In the genomic region with DNA sequence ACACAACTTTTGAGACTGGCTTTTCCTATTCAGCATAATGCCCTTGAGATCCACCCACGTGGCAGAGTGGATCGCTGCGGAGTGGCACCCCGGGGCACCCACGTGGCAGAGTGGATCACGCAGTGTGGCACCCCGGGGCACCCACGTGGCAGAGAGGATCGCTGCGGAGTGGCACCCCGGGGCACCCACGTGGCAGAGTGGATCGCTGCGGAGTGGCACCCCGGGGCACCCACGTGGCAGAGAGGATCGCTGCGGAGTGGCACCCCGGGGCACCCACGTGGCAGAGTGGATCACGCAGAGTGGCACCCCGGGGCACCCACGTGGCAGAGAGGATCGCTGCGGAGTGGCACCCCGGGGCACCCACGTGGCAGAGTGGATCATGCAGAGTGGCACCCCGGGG, we compare ENCODE assay signal across 7 cellular contexts. TPM values are rescaled to one million over a fixed set of nuclear protein-coding genes. Genes with fewer than 3 reads are reported as not detected.
DNase-seq lines count a peak whose midpoint lies in the region; ATAC-seq, FAIRE-seq and TF ChIP-seq lines count a peak whose summit lies in the region.
"Not testable (repeated sequence)": the region's sequence is repeated elsewhere in the genome, so short reads cannot be mapped to it uniquely, and the experiment has no call there.

No MANE protein-coding gene starts in this region.

- H3K23ac ChIP-seq in mesenchymal stem cell (ENCODE audit: low read length in 2 of 2), result not testable (repeated sequence)

- BruUV-seq in PC-9 (replicated peaks; lab: Mats Ljungman, UMichigan); K562 (replicated peaks; lab: Mats Ljungman, UMichigan): not testable (repeated sequence)

- H3K27ac ChIP-seq in A549 (peak overlapping the region in 1 of 2 experiments; percentile 99; a peak in 2 of 6 replicates), mesenchymal stem cell (ENCODE audit: low read length, poor library complexity, severe bottlenecking) (peak overlapping the region; percentile 68)
- not testable (repeated sequence) for H3K27ac ChIP-seq in PC-9; K562 (ENCODE audit: extremely low read depth, low read depth, low read length)

- not testable (repeated sequence) for TF ChIP-seq EP300 in A549 (IDR thresholded peaks at IDR 0.05); K562 (IDR thresholded peaks at IDR 0.05; ENCODE audit: low read length)

- H3K4me3 Mint-ChIP-seq in activated CD4-positive, alpha-beta memory T cell treated with anti-CD3 and anti-CD28 coated beads for 36 hours; stimulated activated naive CD8-positive, alpha-beta T cell treated with anti-CD3 and anti-CD28 coated beads, Interleukin-15, Interleukin-2, amounts not matched to agents 100 ng/mL and 50 ng/mL, for 24 hours: not testable (repeated sequence)

- H2BK5ac ChIP-seq in mesenchymal stem cell (ENCODE audit: low read depth, low read length, poor library complexity, severe bottlenecking), result not testable (repeated sequence)

- not testable (repeated sequence) for H4K91ac ChIP-seq in mesenchymal stem cell (ENCODE audit: low read length)

- H3K27me3 Mint-ChIP-seq in activated CD4-positive, alpha-beta memory T cell treated with anti-CD3 and anti-CD28 coated beads for 36 hours; stimulated activated naive CD8-positive, alpha-beta T cell treated with anti-CD3 and anti-CD28 coated beads, Interleukin-15, Interleukin-2, amounts not matched to agents 100 ng/mL and 50 ng/mL, for 24 hours: not testable (repeated sequence)

- not testable (repeated sequence) for H3K4me1 ChIP-seq in A549
- H3K4me1 ChIP-seq in PC-9 (replicated peaks; ENCODE audit: insufficient read depth) (peaks cover 12% of the 10 kb centered on the region), K562 (replicated peaks in 1 of 2; ENCODE audit: control insufficient read depth in 2 of 2, insufficient read depth in 2 of 2, low read length in 2 of 2) (peaks cover 13 to 43% of the 10 kb centered on the region in 2 experiments; a peak in 4 of 5 replicates), mesenchymal stem cell (ENCODE audit: control insufficient read depth, insufficient read depth, low read depth, low read length) (peaks cover 11% of the 10 kb centered on the region)

- H3K9me2 ChIP-seq in PC-9 (ENCODE audit: insufficient read depth), result not testable (repeated sequence)

- H2AK5ac ChIP-seq in mesenchymal stem cell (ENCODE audit: low read length, severe bottlenecking), result not testable (repeated sequence)

- intact Hi-C loops in PC-9 (cut with micrococcal nuclease; ENCODE audit: unreplicated experiment); activated CD4-positive, alpha-beta memory T cell treated with anti-CD3 and anti-CD28 coated beads for 36 hours (cut with micrococcal nuclease); K562 (cut with micrococcal nuclease); left ventricle myocardium superior (cut with micrococcal nuclease): not testable (repeated sequence)

- H3F3A ChIP-seq in PC-9 (ENCODE audit: insufficient read depth, low read depth), result peaks cover 38% of the 10 kb centered on the region

- CTCF ChIA-PET in A549 (lab: Yijun Ruan, JAX); PC-9 (lab: Charles Lee); activated CD4-positive, alpha-beta memory T cell treated with anti-CD3 and anti-CD28 coated beads for 36 hours (lab: Charles Lee); K562 (lab: Yijun Ruan, JAX; ENCODE audit: low intra/inter-chr PET ratio): not testable (repeated sequence)

- H3K9me3 ChIP-seq in A549; PC-9 (ENCODE audit: insufficient read depth, low read depth); K562 (replicated peaks; ENCODE audit: control insufficient read depth, insufficient read depth, low read depth, low read length); mesenchymal stem cell (ENCODE audit: control insufficient read depth, low read length): not testable (repeated sequence)

- ATAC-seq in A549, K562, left ventricle myocardium superior: not testable (repeated sequence)

- FAIRE-seq in A549 (lab: Jason Lieb, UNC); K562 (lab: Jason Lieb, UNC): not testable (repeated sequence)

- not testable (repeated sequence) for H3K9ac ChIP-seq in K562 (ENCODE audit: insufficient read depth in 1 of 2, low read depth in 2 of 2, low read length in 2 of 2); mesenchymal stem cell (ENCODE audit: low read length)

- WGBS in A549 (ENCODE audit: missing lambda C conversion rate), result 82% methylated on average over 28 of the region's 28 CpGs
- WGBS in K562 (ENCODE audit: insufficient coverage, low coverage, missing lambda C conversion rate), result 86% methylated on average over 20 of the region's 28 CpGs
- 88% methylated on average over 17 of the region's 28 CpGs for WGBS in mesenchymal stem cell

- in situ Hi-C loops in K562 (cut with MboI), result not testable (repeated sequence)

- peaks cover 26% of the 10 kb centered on the region for H3K4me1 Mint-ChIP-seq in activated CD4-positive, alpha-beta memory T cell treated with anti-CD3 and anti-CD28 coated beads for 36 hours (ENCODE audit: low read depth)
- H3K4me1 Mint-ChIP-seq in stimulated activated naive CD8-positive, alpha-beta T cell treated with anti-CD3 and anti-CD28 coated beads, Interleukin-15, Interleukin-2, amounts not matched to agents 100 ng/mL and 50 ng/mL, for 24 hours (ENCODE audit: low read depth), result peaks cover 37% of the 10 kb centered on the region

- H3K4me2 ChIP-seq in A549 (peak overlapping the region; percentile 92; the same call in 1 of the 3 replicates), PC-9 (peak overlapping the region; percentile 100; the same call in 1 of the 2 replicates)
- H3K4me2 ChIP-seq in K562 (ENCODE audit: insufficient read depth, low read length); mesenchymal stem cell (ENCODE audit: low read length, poor library complexity, severe bottlenecking): not testable (repeated sequence)

- not testable (repeated sequence) for H4K8ac ChIP-seq in mesenchymal stem cell (ENCODE audit: low read length)

- peaks cover 82% of the 10 kb centered on the region for H3K79me2 ChIP-seq in PC-9 (ENCODE audit: low read depth)
- peaks cover 76% of the 10 kb centered on the region for H3K79me2 ChIP-seq in K562 (ENCODE audit: control insufficient read depth, insufficient read depth, low read length)

- not testable (repeated sequence) for H2BK12ac ChIP-seq in mesenchymal stem cell (ENCODE audit: low read length in 2 of 2)

- H3K4me3 ChIP-seq in A549; PC-9; K562; mesenchymal stem cell (ENCODE audit: insufficient read depth in 1 of 2, low read depth in 1 of 2, low read length in 2 of 2): not testable (repeated sequence)

- H2AFZ ChIP-seq in PC-9; K562 (ENCODE audit: low read depth, low read length); mesenchymal stem cell (ENCODE audit: low read depth, low read length): not testable (repeated sequence)

- POLR2A ChIA-PET in A549 (lab: Yijun Ruan, JAX); PC-9 (lab: Charles Lee; ENCODE audit: unreplicated experiment); activated CD4-positive, alpha-beta memory T cell treated with anti-CD3 and anti-CD28 coated beads for 36 hours (lab: Charles Lee): not testable (repeated sequence)
- POLR2A ChIA-PET in K562 (lab: Yijun Ruan, JAX), result interaction anchor here (1.3 kb wide), 1 partner anchor 8 kb away, joined by 3 read pairs; no protein-coding TSS in a partner anchor

- not testable (repeated sequence) for H3K4ac ChIP-seq in mesenchymal stem cell (ENCODE audit: low read depth in 1 of 2, low read length in 2 of 2)

- peak overlapping the region; percentile 8 for H3K27ac Mint-ChIP-seq in activated CD4-positive, alpha-beta memory T cell treated with anti-CD3 and anti-CD28 coated beads for 36 hours
- H3K27ac Mint-ChIP-seq in stimulated activated naive CD8-positive, alpha-beta T cell treated with anti-CD3 and anti-CD28 coated beads, Interleukin-15, Interleukin-2, amounts not matched to agents 100 ng/mL and 50 ng/mL, for 24 hours, result peak overlapping the region; percentile 31

- not testable (repeated sequence) for H3K9me3 Mint-ChIP-seq in activated CD4-positive, alpha-beta memory T cell treated with anti-CD3 and anti-CD28 coated beads for 36 hours; stimulated activated naive CD8-positive, alpha-beta T cell treated with anti-CD3 and anti-CD28 coated beads, Interleukin-15, Interleukin-2, amounts not matched to agents 100 ng/mL and 50 ng/mL, for 24 hours

- peaks cover 43% of the 10 kb centered on the region for H3K36me3 Mint-ChIP-seq in activated CD4-positive, alpha-beta memory T cell treated with anti-CD3 and anti-CD28 coated beads for 36 hours
- peaks cover 48% of the 10 kb centered on the region for H3K36me3 Mint-ChIP-seq in stimulated activated naive CD8-positive, alpha-beta T cell treated with anti-CD3 and anti-CD28 coated beads, Interleukin-15, Interleukin-2, amounts not matched to agents 100 ng/mL and 50 ng/mL, for 24 hours (ENCODE audit: low read depth)

- H3K36me3 ChIP-seq in PC-9 (ENCODE audit: low read depth) (peaks cover 18% of the 10 kb centered on the region), K562 (ENCODE audit: control insufficient read depth, insufficient read depth, low read length) (peaks cover 52% of the 10 kb centered on the region), mesenchymal stem cell (ENCODE audit: control insufficient read depth in 1 of 2, insufficient read depth in 2 of 2, low read depth in 1 of 2, low read length in 2 of 2) (peaks cover 25 to 41% of the 10 kb centered on the region in 2 experiments)

- not testable (repeated sequence) for H3K14ac ChIP-seq in mesenchymal stem cell (ENCODE audit: low read length in 2 of 2)

- H3K18ac ChIP-seq in mesenchymal stem cell (ENCODE audit: low read depth in 1 of 2, low read length in 2 of 2), result not testable (repeated sequence)

- not testable (repeated sequence) for H2BK120ac ChIP-seq in mesenchymal stem cell (ENCODE audit: low read depth, low read length)

- TF ChIP-seq POLR2A in A549 (IDR thresholded peaks at IDR 0.05; ENCODE audit: low read length); K562 (conservative IDR thresholded peaks at IDR 0.05): not testable (repeated sequence)

- H3K9me1 ChIP-seq in K562 (ENCODE audit: control insufficient read depth, insufficient read depth, low read length), result not testable (repeated sequence)

- DNase-seq in A549 (ENCODE audit: low read depth in 1 of 2, low spot score in 1 of 2); PC-9; activated CD4-positive, alpha-beta memory T cell treated with anti-CD3 and anti-CD28 coated beads for 36 hours; K562 (ENCODE audit: extremely low read depth in 1 of 4, low spot score in 3 of 4); mesenchymal stem cell: not testable (repeated sequence)
- DNase-seq in left ventricle myocardium superior, result peak; percentile 4

- peaks cover 59% of the 10 kb centered on the region for H4K20me1 ChIP-seq in PC-9 (ENCODE audit: insufficient read depth)
- peaks cover 21% of the 10 kb centered on the region for H4K20me1 ChIP-seq in K562 (replicated peaks; ENCODE audit: control insufficient read depth, insufficient read depth, low read length)

- not testable (repeated sequence) for TF ChIP-seq RAD21 in A549 (conservative IDR thresholded peaks at IDR 0.05 in 1 of 2, IDR thresholded peaks at IDR 0.05 in 1 of 2); K562 (CRISPR knock-in tag; conservative IDR thresholded peaks at IDR 0.05 in 1 of 2, IDR thresholded peaks at IDR 0.05 in 1 of 2)

- not testable (repeated sequence) for TF ChIP-seq CTCF in A549 (IDR thresholded peaks at IDR 0.05); PC-9 (conservative IDR thresholded peaks at IDR 0.05); K562 (IDR thresholded peaks at IDR 0.05 in 2 of 3, conservative IDR thresholded peaks at IDR 0.05 in 1 of 3; ENCODE audit: insufficient read depth in 2 of 3, low read depth in 1 of 3, low read length in 3 of 3)

- not testable (repeated sequence) for H3K27me3 ChIP-seq in PC-9 (ENCODE audit: insufficient read depth, low read depth); K562 (ENCODE audit: control insufficient read depth in 2 of 2, insufficient read depth in 2 of 2, low read length in 2 of 2); mesenchymal stem cell (ENCODE audit: control insufficient read depth in 1 of 2, insufficient read depth in 1 of 2, low read length in 2 of 2)

- H3K79me1 ChIP-seq in mesenchymal stem cell (replicated peaks; ENCODE audit: low read length, poor library complexity, severe bottlenecking), result not testable (repeated sequence)

- H2BK15ac ChIP-seq in mesenchymal stem cell (ENCODE audit: low read depth, poor library complexity, severe bottlenecking), result not testable (repeated sequence)

RNA-seq across cellular contexts. Expression of a gene that starts 2.8 kb away (rescaled TPM):
- polyA plus RNA-seq in A549 (2011; rRNA removed), result 103 and 132 TPM in 2 replicates
- 81.7 and 90.0 TPM in 2 replicates for polyA plus RNA-seq in A549 (2012; cell fraction: cytosol; rRNA removed)
- polyA plus RNA-seq in A549 (2012; cell fraction: nucleus; rRNA removed), result 233 and 311 TPM in 2 replicates
- 70.7 to 73.2 TPM (median 72.4 TPM) in 3 replicates for polyA plus RNA-seq in A549 (2017; fragmentation: RNase III; extraction: RNeasy Plus Mini Kit Qiagen cat#74134 plus additional on column Dnase treatment)
- 348 and 431 TPM in 2 replicates for polyA minus RNA-seq in A549 (2011; rRNA and poly(A)+ RNA removed)
- 102 and 123 TPM in 2 replicates for total RNA-seq in PC-9 (2021)
- 100 to 1,000 TPM; 112 to 123 TPM for total RNA-seq in activated CD4-positive, alpha-beta memory T cell treated with anti-CD3 and anti-CD28 coated beads for 36 hours
- 353 and 486 TPM in 2 replicates for total RNA-seq in K562 (2011; cell fraction: chromatin; rRNA removed; ENCODE audit: low replicate concordance)
- total RNA-seq in K562 (2011; cell fraction: nucleolus; rRNA removed), result 225 and 254 TPM in 2 replicates
- 264 and 271 TPM in 2 replicates for total RNA-seq in K562 (2011; cell fraction: nucleoplasm; rRNA removed)
- total RNA-seq in K562 (2014; rRNA removed), result 33.6 and 42.3 TPM in 2 replicates
- total RNA-seq in K562 (2014; rRNA removed; fragmentation: Illumina TruSeq; extraction: Trizol), result 44.0 and 45.6 TPM in 2 replicates
- total RNA-seq in K562 (2015; rRNA removed; fragmentation: Illumina TruSeq; extraction: Trizol), result 49.5 and 50.4 TPM in 2 replicates
- 54.3 and 56.9 TPM in 2 replicates for total RNA-seq in K562 (2021)
- polyA plus RNA-seq in K562 (2011; rRNA removed), result 57.7 and 69.0 TPM in 2 replicates
- 41.4 and 48.0 TPM in 2 replicates for polyA plus RNA-seq in K562 (2011; cell fraction: cytosol; rRNA removed)
- 224 and 322 TPM in 2 replicates for polyA plus RNA-seq in K562 (2011; cell fraction: nucleus; rRNA removed)
- polyA plus RNA-seq in K562 (2012), result 39.1 and 44.5 TPM in 2 replicates
- polyA plus RNA-seq in K562 (2014; fragmentation: Illumina TruSeq; extraction: Trizol), result 43.6 and 46.3 TPM in 2 replicates
- polyA plus RNA-seq in K562 (2014; fragmentation: Nextera tagmentation; extraction: Ambion mirVana), result 1 to 10 TPM; 3.2 TPM
- polyA plus RNA-seq in K562 (2014; rRNA removed), result 49.7 and 51.6 TPM in 2 replicates
- 139 and 163 TPM in 2 replicates for polyA minus RNA-seq in K562 (2011; rRNA and poly(A)+ RNA removed)
- 46.5 and 72.4 TPM in 2 replicates for polyA minus RNA-seq in K562 (2011; cell fraction: cytosol; rRNA and poly(A)+ RNA removed)
- polyA minus RNA-seq in K562 (2011; cell fraction: nucleus; rRNA and poly(A)+ RNA removed), result 105 and 129 TPM in 2 replicates
- 26.1 TPM for total RNA-seq in left ventricle myocardium superior
- 32.8 TPM for polyA plus RNA-seq in mesenchymal stem cell (2013, experiment 1 of 2)
- 33.6 TPM for polyA plus RNA-seq in mesenchymal stem cell (2013, experiment 2 of 2)

RNA-seq across cellular contexts. Expression of a gene that starts 48.2 kb away (rescaled TPM):
- polyA plus RNA-seq in A549 (2011; rRNA removed), result 29.3 and 36.7 TPM in 2 replicates
- polyA plus RNA-seq in A549 (2012; cell fraction: cytosol; rRNA removed), result 62.8 and 89.2 TPM in 2 replicates
- 57.4 and 65.8 TPM in 2 replicates for polyA plus RNA-seq in A549 (2012; cell fraction: nucleus; rRNA removed)
- polyA plus RNA-seq in A549 (2017; fragmentation: RNase III; extraction: RNeasy Plus Mini Kit Qiagen cat#74134 plus additional on column Dnase treatment), result 49.5 to 53.4 TPM (median 51.3 TPM) in 3 replicates
- 97.5 and 139 TPM in 2 replicates for polyA minus RNA-seq in A549 (2011; rRNA and poly(A)+ RNA removed)
- 50.2 and 59.0 TPM in 2 replicates for total RNA-seq in PC-9 (2021)
- 10 to 100 TPM; 54.3 to 56.4 TPM for total RNA-seq in activated CD4-positive, alpha-beta memory T cell treated with anti-CD3 and anti-CD28 coated beads for 36 hours
- total RNA-seq in K562 (2011; cell fraction: chromatin; rRNA removed; ENCODE audit: low replicate concordance), result 33.1 and 58.6 TPM in 2 replicates
- total RNA-seq in K562 (2011; cell fraction: nucleolus; rRNA removed), result 36.3 and 36.7 TPM in 2 replicates
- total RNA-seq in K562 (2011; cell fraction: nucleoplasm; rRNA removed), result 27.6 and 28.5 TPM in 2 replicates
- total RNA-seq in K562 (2014; rRNA removed), result 99.8 and 119 TPM in 2 replicates
- total RNA-seq in K562 (2014; rRNA removed; fragmentation: Illumina TruSeq; extraction: Trizol), result 56.8 and 69.5 TPM in 2 replicates
- 88.5 and 89.0 TPM in 2 replicates for total RNA-seq in K562 (2015; rRNA removed; fragmentation: Illumina TruSeq; extraction: Trizol)
- 121 and 125 TPM in 2 replicates for total RNA-seq in K562 (2021)
- polyA plus RNA-seq in K562 (2011; rRNA removed), result 49.1 and 49.2 TPM in 2 replicates
- 56.7 and 135 TPM in 2 replicates for polyA plus RNA-seq in K562 (2011; cell fraction: cytosol; rRNA removed)
- 20.9 and 37.2 TPM in 2 replicates for polyA plus RNA-seq in K562 (2011; cell fraction: nucleus; rRNA removed)
- polyA plus RNA-seq in K562 (2012), result 39.2 and 77.3 TPM in 2 replicates
- polyA plus RNA-seq in K562 (2014; fragmentation: Illumina TruSeq; extraction: Trizol), result 90.2 and 97.3 TPM in 2 replicates
- polyA plus RNA-seq in K562 (2014; fragmentation: Nextera tagmentation; extraction: Ambion mirVana), result 10 to 100 TPM in 1 of 2 experiments, 1 to 10 TPM in 1; 7.4 to 11.4 TPM
- polyA plus RNA-seq in K562 (2014; rRNA removed), result 60.7 and 78.9 TPM in 2 replicates
- polyA minus RNA-seq in K562 (2011; rRNA and poly(A)+ RNA removed), result 33.5 and 64.2 TPM in 2 replicates
- polyA minus RNA-seq in K562 (2011; cell fraction: cytosol; rRNA and poly(A)+ RNA removed), result 85.1 and 114 TPM in 2 replicates
- polyA minus RNA-seq in K562 (2011; cell fraction: nucleus; rRNA and poly(A)+ RNA removed), result 17.0 and 19.7 TPM in 2 replicates
- total RNA-seq in left ventricle myocardium superior, result 33.7 TPM
- 13.1 TPM for polyA plus RNA-seq in mesenchymal stem cell (2013, experiment 1 of 2)
- polyA plus RNA-seq in mesenchymal stem cell (2013, experiment 2 of 2), result 13.1 TPM
